ENCODE assay signal across 23 cellular contexts in the genomic region with DNA sequence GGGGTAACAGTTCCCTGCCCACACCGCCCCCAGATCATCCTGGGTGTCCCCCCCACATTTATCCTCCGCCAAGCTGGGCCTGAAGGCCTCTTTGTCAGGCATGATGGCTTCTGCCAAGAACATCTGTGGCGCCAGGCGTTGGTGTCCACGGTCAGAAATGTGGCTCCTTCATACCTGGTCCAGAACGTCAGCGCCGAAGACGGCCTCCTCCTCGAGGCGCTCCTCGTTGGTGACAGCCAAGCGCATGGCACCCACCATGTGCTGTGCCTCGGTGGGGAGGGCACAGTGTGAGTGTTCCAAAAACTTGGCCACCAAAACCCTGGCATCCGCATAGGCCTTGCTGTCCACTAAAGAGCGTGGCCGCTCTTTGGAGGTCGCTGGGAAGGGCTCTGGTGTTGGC.
"Had no signal": no experiment of that assay in that cellular context is flagged by ENCODE, and none has a peak within 500 bp of the region (broad histone marks: within the 10 kb centered on the region; RNA-seq: fewer than 3 reads in every experiment).

No MANE protein-coding gene starts in this region.

- H3K27ac ChIP-seq: brain microvascular endothelial cell, Peyer's patch, RWPE1 had no signal

- H3K4me1 Mint-ChIP-seq: activated naive CD4-positive, alpha-beta T cell treated with anti-CD3 and anti-CD28 coated beads, Interleukin-2, amount 50 U/mL, for 24 hours had no signal

- H3K4me3 ChIP-seq: K562, Peyer's patch had no signal

- H3K9me3 Mint-ChIP-seq: activated naive CD4-positive, alpha-beta T cell treated with anti-CD3 and anti-CD28 coated beads, Interleukin-2, amount 50 U/mL, for 24 hours; T-helper 1 cell treated with Interleukin-12 subunit alpha and Interleukin-12 subunit beta and Interleukin-4 antibody, amounts not matched to agents 30 μg/mL and 1 μg/mL, for 36 hours; WTC11 had no signal

- H3K27me3 ChIP-seq: brain microvascular endothelial cell, Peyer's patch had no signal

- H3K27ac Mint-ChIP-seq: activated CD8-positive, alpha-beta T cell treated with anti-CD3 and anti-CD28 coated beads, Interleukin-2, amount 10 ng/mL, durations not matched to agents 7 days and 5 days; activated naive CD4-positive, alpha-beta T cell treated with anti-CD3 and anti-CD28 coated beads, Interleukin-2, amount 50 U/mL, for 24 hours; T-helper 1 cell treated with Interleukin-12 subunit alpha and Interleukin-12 subunit beta and Interleukin-4 antibody, amounts not matched to agents 30 μg/mL and 1 μg/mL, for 36 hours; WTC11 had no signal

- ATAC-seq: activated CD8-positive, alpha-beta T cell treated with anti-CD3 and anti-CD28 coated beads, Interleukin-2, amount 10 ng/mL, durations not matched to agents 7 days and 5 days; K562; WTC11 had no signal

- DNase-seq: activated CD4-positive, alpha-beta T cell treated with anti-CD3 and anti-CD28 coated beads for 48 hours; activated CD4-positive, alpha-beta T cell treated with anti-CD3 and anti-CD28 coated beads, Interleukin-2, amount 50 U/mL, for 4 hours; activated CD4-positive, CD25-positive, alpha-beta regulatory T cell treated with anti-CD3 and anti-CD28 coated beads, Interleukin-2, amount 50 U/mL, for 72 hours; activated CD8-positive, alpha-beta memory T cell treated with anti-CD3 and anti-CD28 coated beads, Interleukin-2, amount 50 U/mL, for 48 hours; activated CD8-positive, alpha-beta T cell treated with anti-CD3 and anti-CD28 coated beads, Interleukin-2, amount 10 ng/mL, durations not matched to agents 7 days and 5 days; activated naive CD4-positive, alpha-beta T cell; activated T-cell treated with anti-CD3 and anti-CD28 coated beads, Interleukin-2, amount 50 U/mL, for 1 hour; amygdala; brain microvascular endothelial cell; Karpas-422; MM.1S; NCI-H1105; NCI-H1436; NCI-H1694 treated with DMSO at 0.1 percent for 48 hours; NCI-H2029 treated with DMSO at 0.1 percent for 48 hours; NCI-H510A treated with DMSO at 0.1 percent for 48 hours; Peyer's patch; SHP77 treated with DMSO at 0.1 percent for 48 hours had no signal

- H3K36me3 Mint-ChIP-seq: activated naive CD4-positive, alpha-beta T cell treated with anti-CD3 and anti-CD28 coated beads, Interleukin-2, amount 50 U/mL, for 24 hours; WTC11 had no signal

- H3K27me3 Mint-ChIP-seq: activated naive CD4-positive, alpha-beta T cell treated with anti-CD3 and anti-CD28 coated beads, Interleukin-2, amount 50 U/mL, for 24 hours had no signal

- H3K36me3 ChIP-seq: brain microvascular endothelial cell, Peyer's patch had no signal

- H3K9me3 ChIP-seq: Peyer's patch had no signal

- H3K4me1 ChIP-seq: Peyer's patch had no signal

- H3K4me3 Mint-ChIP-seq: activated CD8-positive, alpha-beta T cell treated with anti-CD3 and anti-CD28 coated beads, Interleukin-2, amount 10 ng/mL, durations not matched to agents 7 days and 5 days; activated naive CD4-positive, alpha-beta T cell treated with anti-CD3 and anti-CD28 coated beads, Interleukin-2, amount 50 U/mL, for 24 hours; T-helper 1 cell treated with Interleukin-12 subunit alpha and Interleukin-12 subunit beta and Interleukin-4 antibody, amounts not matched to agents 30 μg/mL and 1 μg/mL, for 36 hours; WTC11 had no signal
